Comparison of ENCODE assay signal across 9 cellular contexts in genomic region chr14:103529383-103530365, GRCh38. TPM values are rescaled to one million over a fixed set of nuclear protein-coding genes. Genes with fewer than 3 reads are reported as not detected.
DNase-seq lines count a peak whose midpoint lies in the region; ATAC-seq, FAIRE-seq and TF ChIP-seq lines count a peak whose summit lies in the region.
"Had no signal": no experiment of that assay in that cellular context is flagged by ENCODE, and none has a peak within 500 bp of the region (broad histone marks: within the 10 kb centered on the region; RNA-seq: fewer than 3 reads in every experiment).

No MANE protein-coding gene starts in this region.

- peak overlapping the region; percentile 99 for H3K4me2 ChIP-seq in A549

- no peaks in the 10 kb centered on the region for H3K9me3 ChIP-seq in A549
- no peaks in the 10 kb centered on the region for H3K9me3 ChIP-seq in breast epithelium
- H3K9me3 ChIP-seq in mononuclear cell (ENCODE audit: low read depth, low read length): no peaks in the 10 kb centered on the region

- 47% methylated on average over 37 of the region's 42 CpGs for WGBS in A549 (ENCODE audit: missing lambda C conversion rate)

- no peak for DNase-seq in A549 (ENCODE audit: low read depth in 1 of 2, low spot score in 1 of 2)
- no peak for DNase-seq in breast epithelium (ENCODE audit: low spot score in 2 of 2)
- DNase-seq in D721Med (ENCODE audit: insufficient read length, low spot score): no peak
- no peak for DNase-seq in GM20000 (ENCODE audit: low spot score)
- no peak for DNase-seq in NCI-H510A treated with DMSO at 0.1 percent for 48 hours (lab: John Stamatoyannopoulos, UW)
- no peak for DNase-seq in DMS153 treated with DMSO at 0.1 percent for 48 hours (lab: John Stamatoyannopoulos, UW; ENCODE audit: unreplicated experiment)

- CTCF ChIA-PET in A549 (lab: Yijun Ruan, JAX): interaction anchor here (1.0 to 28.8 kb wide), 5 partner anchors 11 to 424 kb away, joined by 3 to 489 read pairs (median 11); partner anchors contain the start of gene CKB

- peaks cover 46% of the 10 kb centered on the region for H3K4me1 ChIP-seq in A549
- H3K4me1 ChIP-seq in breast epithelium: peaks cover 3 to 25% of the 10 kb centered on the region in 2 donors
- peaks cover 42% of the 10 kb centered on the region for H3K4me1 ChIP-seq in mononuclear cell (ENCODE audit: insufficient read depth, low read length)

- peak overlapping the region; percentile 100 for H3K4me3 ChIP-seq in A549
- H3K4me3 ChIP-seq in breast epithelium: peak overlapping the region; percentile 93 to 97 (median 97)
- peak overlapping the region; percentile 74 for H3K4me3 ChIP-seq in mononuclear cell (ENCODE audit: low read length)

- TF ChIP-seq POLR2A in A549 (IDR thresholded peaks at IDR 0.05; ENCODE audit: low read length) (no peak), breast epithelium (IDR thresholded peaks at IDR 0.05) (no peak)

- no peaks in the 10 kb centered on the region for H3K36me3 ChIP-seq in breast epithelium

- POLR2A ChIA-PET in A549 (lab: Yijun Ruan, JAX): interaction anchor here (1.0 to 3.1 kb wide), 2 partner anchors 9 to 11 kb away, joined by 6 to 22 read pairs; no protein-coding TSS in a partner anchor

- no peaks in the 10 kb centered on the region for H3K27me3 ChIP-seq in breast epithelium
- H3K27me3 ChIP-seq in mononuclear cell (ENCODE audit: insufficient read depth, low read length): no peaks in the 10 kb centered on the region

- intact Hi-C loops in breast epithelium (cut with DNase I; ENCODE audit: low total_unique reads): no loop called here

- TF ChIP-seq EP300 in A549 (IDR thresholded peaks at IDR 0.05): no peak

- peak in 1 of 2 experiments; percentile 7; a peak in 1 of 6 replicates for ATAC-seq in A549
- ATAC-seq in HG03175 (IDR thresholded peaks at IDR 0.05; ENCODE audit: unreplicated experiment): peak; percentile 7

- FAIRE-seq in A549 (lab: Jason Lieb, UNC) (no peak), D721Med (lab: Jason Lieb, UNC) (no peak)
- FAIRE-seq: urothelium cell line had no signal

- TF ChIP-seq CTCF in A549 (IDR thresholded peaks at IDR 0.05) (no peak), breast epithelium (IDR thresholded peaks at IDR 0.05) (no peak), D721Med (IDR thresholded peaks at IDR 0.05; ENCODE audit: insufficient read depth, missing control alignments) (no peak), GM20000 (IDR thresholded peaks at IDR 0.05; ENCODE audit: extremely low read depth, missing control alignments) (no peak)

- H3K27ac ChIP-seq in A549 (peak overlapping the region; percentile 94 to 97), breast epithelium (peak overlapping the region; percentile 93 to 94)

- TF ChIP-seq RAD21 in A549 (conservative IDR thresholded peaks at IDR 0.05 in 1 of 2, IDR thresholded peaks at IDR 0.05 in 1 of 2): no peak

TF ChIP-seq in A549, 52 proteins besides CTCF, POLR2A, EP300 and RAD21:
- peak; percentile 36; the same call in 1 of the 2 replicates for TF ChIP-seq PHF8 (IDR thresholded peaks at IDR 0.05; ENCODE audit: borderline replicate concordance, low read depth)
- TF ChIP-seq KDM5A (IDR thresholded peaks at IDR 0.05): 0 out of 2 replicates have a peak, but pooled peaks have one; percentile 72
- TF ChIP-seq EHMT2 (IDR thresholded peaks at IDR 0.05; ENCODE audit: low read depth): no peak

RNA-seq across cellular contexts. Expression of gene TRMT61A, which starts 0.7 kb away (rescaled TPM):
- 8.3 TPM in 2 replicates for polyA plus RNA-seq in A549 (2011; rRNA removed)
- 27.2 and 40.2 TPM in 2 replicates for polyA plus RNA-seq in A549 (2012; cell fraction: cytosol; rRNA removed)
- 56.6 and 72.3 TPM in 2 replicates for polyA plus RNA-seq in A549 (2012; cell fraction: nucleus; rRNA removed)
- 19.3 to 20.5 TPM (median 19.4 TPM) in 3 replicates for polyA plus RNA-seq in A549 (2017; fragmentation: RNase III; extraction: RNeasy Plus Mini Kit Qiagen cat#74134 plus additional on column Dnase treatment)
- 7.1 and 8.4 TPM in 2 replicates for polyA minus RNA-seq in A549 (2011; rRNA and poly(A)+ RNA removed)
- total RNA-seq in breast epithelium: 10 to 100 TPM; 10.7 to 17.7 (median 11.3) TPM
- 7.2 TPM for total RNA-seq in mononuclear cell

RNA-seq across cellular contexts. Expression of gene CKB, which starts 7.0 kb away (rescaled TPM):
- polyA plus RNA-seq in A549 (2011; rRNA removed) (39.4 and 52.3 TPM in 2 replicates), A549 (2017; fragmentation: RNase III; extraction: RNeasy Plus Mini Kit Qiagen cat#74134 plus additional on column Dnase treatment) (63.6 to 79.8 TPM (median 72.0 TPM) in 3 replicates)
- 209 and 212 TPM in 2 replicates for polyA plus RNA-seq in A549 (2012; cell fraction: cytosol; rRNA removed)
- polyA plus RNA-seq in A549 (2012; cell fraction: nucleus; rRNA removed): 253 and 407 TPM in 2 replicates
- 13.0 and 19.4 TPM in 2 replicates for polyA minus RNA-seq in A549 (2011; rRNA and poly(A)+ RNA removed)
- total RNA-seq in breast epithelium (100 to 1,000 TPM in 1 of 3 donors, 10 to 100 TPM in 2; 61.6 to 305 (median 83.2) TPM), mononuclear cell (6.4 TPM)

RNA-seq across cellular contexts. Expression of gene BAG5, which starts 32.8 kb away (rescaled TPM):
- polyA plus RNA-seq in A549 (2011; rRNA removed) (20.4 and 20.8 TPM in 2 replicates), A549 (2017; fragmentation: RNase III; extraction: RNeasy Plus Mini Kit Qiagen cat#74134 plus additional on column Dnase treatment) (23.8 to 25.4 TPM (median 24.8 TPM) in 3 replicates)
- polyA plus RNA-seq in A549 (2012; cell fraction: cytosol; rRNA removed): 4.7 and 5.6 TPM in 2 replicates
- polyA plus RNA-seq in A549 (2012; cell fraction: nucleus; rRNA removed): 2.6 and 4.8 TPM in 2 replicates
- 16.9 and 19.1 TPM in 2 replicates for polyA minus RNA-seq in A549 (2011; rRNA and poly(A)+ RNA removed)
- total RNA-seq in breast epithelium (10 to 100 TPM; 29.5 to 45.4 (median 38.5) TPM), mononuclear cell (45.8 TPM)

RNA-seq across cellular contexts. Expression of gene COA8, which starts 33.1 kb away (rescaled TPM):
- 23.2 and 29.8 TPM in 2 replicates for polyA plus RNA-seq in A549 (2011; rRNA removed)
- 11.0 and 14.3 TPM in 2 replicates for polyA plus RNA-seq in A549 (2012; cell fraction: cytosol; rRNA removed)
- polyA plus RNA-seq in A549 (2012; cell fraction: nucleus; rRNA removed): 5.5 and 5.6 TPM in 2 replicates
- polyA plus RNA-seq in A549 (2017; fragmentation: RNase III; extraction: RNeasy Plus Mini Kit Qiagen cat#74134 plus additional on column Dnase treatment): 32.1 to 38.2 TPM (median 34.9 TPM) in 3 replicates
- polyA minus RNA-seq in A549 (2011; rRNA and poly(A)+ RNA removed): 3.6 and 4.1 TPM in 2 replicates
- 10 to 100 TPM; 26.5 to 41.9 (median 27.2) TPM for total RNA-seq in breast epithelium
- 11.3 TPM for total RNA-seq in mononuclear cell
